In the genomic region with DNA sequence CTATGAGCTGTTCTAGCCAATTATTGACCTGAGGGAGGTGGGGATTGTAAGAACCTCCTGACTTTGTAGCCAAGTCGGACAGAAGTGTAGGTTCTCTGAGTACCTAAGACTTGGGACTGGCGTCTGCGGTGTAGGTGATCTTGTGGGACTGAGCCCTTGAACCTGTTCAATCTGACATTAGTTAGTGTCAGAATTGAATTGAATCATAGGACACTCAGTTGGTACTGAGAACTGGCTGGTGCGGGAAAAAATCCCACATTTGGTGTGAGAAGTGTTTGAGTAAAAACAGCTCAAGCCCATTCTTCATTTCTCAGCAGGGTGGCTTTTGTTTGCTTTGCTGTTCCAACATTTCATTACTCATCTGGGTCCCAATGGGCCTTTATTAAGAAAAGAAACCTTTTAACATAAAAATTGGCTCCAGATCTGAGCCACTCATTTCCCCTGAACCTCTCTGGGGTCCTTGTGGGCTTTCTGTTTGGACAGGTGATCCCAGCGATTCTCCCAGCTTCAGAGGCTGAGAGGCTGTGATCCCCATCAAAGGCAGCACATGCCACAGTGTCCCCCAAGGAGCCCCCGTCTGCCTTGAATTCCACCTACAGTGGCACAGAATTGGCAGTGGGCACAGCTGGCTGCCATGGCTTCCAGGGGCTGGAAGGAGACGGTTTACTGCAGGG, we compare ENCODE assay signal across 11 cellular contexts.
DNase-seq lines count a peak whose midpoint lies in the region; ATAC-seq and TF ChIP-seq lines count a peak whose summit lies in the region.
"Had no signal": no experiment of that assay in that cellular context is flagged by ENCODE, and none has a peak within 500 bp of the region (broad histone marks: within the 10 kb centered on the region; RNA-seq: fewer than 3 reads in every experiment).

No MANE protein-coding gene starts in this region.

- H3K4me1 ChIP-seq in liver (ENCODE audit: control insufficient read depth in 4 of 4, insufficient read depth in 4 of 4, low read length in 3 of 4) (peaks cover 12 to 31% (median 20%) of the 10 kb centered on the region in 4 donors), upper lobe of right lung (peaks cover 3% of the 10 kb centered on the region)

- peak overlapping the region; percentile 61 to 87 for H3K9ac ChIP-seq in liver (ENCODE audit: low read depth in 1 of 2, low read length in 2 of 2)

- 37% methylated on average over 7 of the region's 7 CpGs for WGBS in liver

- no peak for TF ChIP-seq RAD21 in liver (IDR thresholded peaks at IDR 0.05)

- H3K27me3 ChIP-seq in brain microvascular endothelial cell (replicated peaks) (no peaks in the 10 kb centered on the region), liver (ENCODE audit: control insufficient read depth in 4 of 4, insufficient read depth in 4 of 4, low read length in 3 of 4) (no peaks in the 10 kb centered on the region), upper lobe of right lung (no peaks in the 10 kb centered on the region)

- H3K27ac ChIP-seq in brain microvascular endothelial cell (peak overlapping the region; percentile 86), liver (ENCODE audit: low read depth in 1 of 2, low read length in 2 of 2) (peak overlapping the region; percentile 84 to 94), upper lobe of right lung (peak overlapping the region; percentile 68)
- H3K27ac ChIP-seq: 22Rv1 had no signal

- no peak for TF ChIP-seq CTCF in brain microvascular endothelial cell (IDR thresholded peaks at IDR 0.05; ENCODE audit: low read depth, low read length, missing control alignments)
- no peak for TF ChIP-seq CTCF in liver (IDR thresholded peaks at IDR 0.05; ENCODE audit: low read depth, low read length, missing input control)
- no peak for TF ChIP-seq CTCF in upper lobe of right lung (IDR thresholded peaks at IDR 0.05)

- ATAC-seq in upper lobe of right lung (peak; percentile 4), GM18511 (IDR thresholded peaks at IDR 0.05; ENCODE audit: unreplicated experiment) (no peak), HG02798 (IDR thresholded peaks at IDR 0.05; ENCODE audit: poor library complexity, unreplicated experiment) (no peak)

- DNase-seq in NCI-H1417 (lab: John Stamatoyannopoulos, UW) (peak in 2 of 3 experiments; percentile 9 to 40), NCI-H1417 treated with DMSO at 0.1 percent for 48 hours (lab: John Stamatoyannopoulos, UW) (no peak), brain microvascular endothelial cell (peak; percentile 52), upper lobe of right lung (no peak), NCI-H526 treated with DMSO at 0.1 percent for 48 hours (lab: John Stamatoyannopoulos, UW) (no peak)
- DNase-seq: cortex of kidney, NCI-H526 had no signal

- in situ Hi-C loops in brain microvascular endothelial cell (cut with HindIII; ENCODE audit: low pct_ligation_motif_present, low sequenced_read_pairs) = no loop called here

- H3K4me3 ChIP-seq in brain microvascular endothelial cell (ENCODE audit: low read depth, low read length) (peak overlapping the region; percentile 9), liver (ENCODE audit: low read depth in 1 of 3, low read length in 3 of 3) (peak overlapping the region; percentile 0 to 41 (median 33)), upper lobe of right lung (no peak overlapping the region)

- no peaks in the 10 kb centered on the region for H3K36me3 ChIP-seq in brain microvascular endothelial cell (replicated peaks)
- H3K36me3 ChIP-seq in liver (ENCODE audit: control insufficient read depth in 4 of 4, insufficient read depth in 3 of 4, low read depth in 1 of 4, low read length in 3 of 4) = no peaks in the 10 kb centered on the region
- H3K36me3 ChIP-seq in upper lobe of right lung = no peaks in the 10 kb centered on the region

- H3K9me3 ChIP-seq in liver (ENCODE audit: control insufficient read depth in 4 of 4, low read length in 3 of 4) (no peaks in the 10 kb centered on the region), upper lobe of right lung (no peaks in the 10 kb centered on the region)

- intact Hi-C loops in upper lobe of right lung (cut with DNase I) = no loop called here

TF ChIP-seq in liver, 16 proteins besides CTCF, POLR2A, EP300 and RAD21:
- TF ChIP-seq REST (IDR thresholded peaks at IDR 0.05) (no peak), RXRA (IDR thresholded peaks at IDR 0.05) (peak in 1 of 2 donors; percentile 1)

Comparison
In these comparisons a context has a peak if more than half of its experiments do, and no peak if none do; other contexts are left out.
1. DNase-seq: peak in NCI-H1417 (2 of 3) and brain microvascular endothelial cell (single experiment); none in NCI-H1417 treated with DMSO at 0.1 percent for 48 hours (single experiment), upper lobe of right lung (single experiment) and NCI-H526 treated with DMSO at 0.1 percent for 48 hours (single experiment).
2. Peak in every context shown above with its lines, with median percentiles within 50 percentile points of each other: H3K27ac ChIP-seq.